Comparison of ENCODE assay signal across 29 cellular contexts in genomic region chr11:122004446-122004845, GRCh38.
"Had no signal": no experiment of that assay in that cellular context is flagged by ENCODE, and none has a peak within 500 bp of the region (broad histone marks: within the 10 kb centered on the region; RNA-seq: fewer than 3 reads in every experiment).

No MANE protein-coding gene starts in this region.

- H3K27ac ChIP-seq: neural progenitor cell, ovary, parathyroid adenoma, psoas muscle, right lobe of liver, sigmoid colon, skin epidermis, spleen, suprapubic skin, testis, tibial artery, transverse colon, upper lobe of right lung, uterus had no signal

- H3K9me3 ChIP-seq: ovary, psoas muscle, right lobe of liver, sigmoid colon, spleen, suprapubic skin, testis, tibial artery, transverse colon, upper lobe of right lung, uterus had no signal

- H3K4me3 ChIP-seq: neural progenitor cell, ovary, psoas muscle, right lobe of liver, sigmoid colon, skin epidermis, smooth muscle cell, spleen, suprapubic skin, testis, tibial artery, transverse colon, upper lobe of right lung, uterus had no signal

- H3K36me3 ChIP-seq: neural progenitor cell, ovary, right lobe of liver, sigmoid colon, spleen, suprapubic skin, tibial artery, transverse colon, upper lobe of right lung, uterus had no signal

- ATAC-seq: natural killer cell; psoas muscle; right cardiac atrium; right lobe of liver; stimulated activated memory B cell treated with anti-CD40 and anti-IgM and Interleukin-4, amounts not matched to agents 10 μg/mL and 1 μg/mL and 100 μg/mL, for 72 hours; stimulated activated naive CD8-positive, alpha-beta T cell treated with anti-CD3 and anti-CD28 coated beads, Interleukin-15, amount 100 ng/mL, for 72 hours; stimulated activated naive CD8-positive, alpha-beta T cell treated with anti-CD3 and anti-CD28 coated beads, Interleukin-15, Interleukin-2, amounts not matched to agents 100 U/mL and 50 U/mL, for 24 hours; upper lobe of right lung had no signal

- H3K27me3 ChIP-seq: neural progenitor cell, ovary, right lobe of liver, sigmoid colon, spleen, suprapubic skin, testis, tibial artery, transverse colon, upper lobe of right lung, uterus had no signal

- H2AFZ ChIP-seq: neural progenitor cell, parathyroid adenoma had no signal

- DNase-seq: natural killer cell; occipital lobe; ovary; posterior cingulate gyrus; psoas muscle; right cardiac atrium; right lobe of liver; sigmoid colon; spleen; stimulated activated CD4-positive, alpha-beta T cell treated with anti-CD3 and anti-CD28 coated beads, Interleukin-12 subunit alpha, Interleukin-12 subunit beta, amount 100 ng/mL, for 4 hours; stimulated activated CD4-positive, alpha-beta T cell treated with anti-CD3 and anti-CD28 coated beads, Interleukin-1b, Interleukin-23, amount 100 ng/mL, for 48 hours; stimulated activated CD4-positive, alpha-beta T cell treated with anti-CD3 and anti-CD28 coated beads, Interleukin-4, amount 100 ng/mL, for 1 hour; stimulated activated CD4-positive, alpha-beta T cell treated with anti-CD3 and anti-CD28 coated beads, Interleukin-4, amount 100 ng/mL, for 4 hours; stimulated activated CD8-positive, alpha-beta memory T cell treated with anti-CD3 and anti-CD28 coated beads, Interleukin-4, amount 100 ng/mL, for 48 hours; stimulated activated naive CD4-positive, alpha-beta T cell; stimulated activated naive CD8-positive, alpha-beta T cell treated with anti-CD3 and anti-CD28 coated beads, Interleukin-15, amount 100 ng/mL, for 72 hours; stimulated activated naive CD8-positive, alpha-beta T cell treated with anti-CD3 and anti-CD28 coated beads, Interleukin-15, Interleukin-2, amounts not matched to agents 100 U/mL and 50 U/mL, for 24 hours; substantia nigra; testis; tibial artery; transverse colon; upper lobe of right lung; uterus had no signal

- H3K4me2 ChIP-seq: neural progenitor cell, smooth muscle cell had no signal

- H3K9ac ChIP-seq: neural progenitor cell, parathyroid adenoma had no signal

- H3K79me2 ChIP-seq: parathyroid adenoma had no signal

- H3K4me1 ChIP-seq: neural progenitor cell, right lobe of liver, spleen, upper lobe of right lung, uterus had no signal
